31 cellular contexts compared by ENCODE assay signal in genomic region chr18:54690198-54690597, GRCh38.
DNase-seq lines count a peak whose midpoint lies in the region; ATAC-seq and TF ChIP-seq lines count a peak whose summit lies in the region.
"Had no signal": no experiment of that assay in that cellular context is flagged by ENCODE, and none has a peak within 500 bp of the region (broad histone marks: within the 10 kb centered on the region; RNA-seq: fewer than 3 reads in every experiment).

No MANE protein-coding gene starts in this region.

- H3K79me1 ChIP-seq in IMR-90 (ENCODE audit: low read depth in 1 of 2, low read length in 2 of 2): no peaks in the 10 kb centered on the region

- H3K27me3 ChIP-seq in IMR-90 (ENCODE audit: control insufficient read depth, insufficient read depth, low read length) (no peaks in the 10 kb centered on the region), H7 (ENCODE audit: control insufficient read depth, insufficient read depth, low read length) (no peaks in the 10 kb centered on the region)
- H3K27me3 ChIP-seq: hepatocyte had no signal

- H2AK5ac ChIP-seq in IMR-90 (ENCODE audit: low read depth, low read length): no peak overlapping the region

- peak; percentile 62; the same call in 1 of the 2 replicates for ATAC-seq in IMR-90 (ENCODE audit: low read depth)
- ATAC-seq in stimulated activated effector memory CD8-positive, alpha-beta T cell treated with anti-CD3 and anti-CD28 coated beads, Interleukin-12 subunit alpha, Interleukin-12 subunit beta, amount 100 ng/mL, for 72 hours: no peak
- ATAC-seq: GM12878; left ventricle myocardium superior; mucosa of descending colon; Right ventricle myocardium inferior; stimulated activated memory B cell treated with anti-CD40 and anti-IgM and Interleukin-4, amounts not matched to agents 10 μg/mL and 1 μg/mL and 100 μg/mL, for 72 hours had no signal

- H2BK20ac ChIP-seq in IMR-90 (ENCODE audit: low read depth, low read length): peak overlapping the region; percentile 13; the same call in 1 of the 2 replicates

- TF ChIP-seq POLR2A in IMR-90 (IDR thresholded peaks at IDR 0.05; ENCODE audit: low read depth, low read length): no peak

- H2BK15ac ChIP-seq in IMR-90 (ENCODE audit: low read depth, low read length): no peak overlapping the region

- dilution Hi-C loops in IMR-90 (cut with HindIII; ENCODE audit: low sequenced_read_pairs, unreplicated experiment): no loop called here

- no peak overlapping the region for H4K91ac ChIP-seq in IMR-90 (ENCODE audit: insufficient read depth, low read depth, low read length)

- H3K4ac ChIP-seq in IMR-90 (ENCODE audit: low read depth, low read length): no peak overlapping the region

- no peaks in the 10 kb centered on the region for H3K9me3 ChIP-seq in IMR-90 (ENCODE audit: control insufficient read depth, insufficient read depth, low read length)
- H3K9me3 ChIP-seq: mucosa of descending colon, thoracic aorta had no signal

- H3K56ac ChIP-seq in IMR-90 (ENCODE audit: extremely low read depth, insufficient read depth, low read length): no peak overlapping the region

- H3K4me3 ChIP-seq in IMR-90 (ENCODE audit: insufficient read depth, low read depth, low read length): peak overlapping the region; percentile 23; the same call in 1 of the 2 replicates
- no peak overlapping the region for H3K4me3 ChIP-seq in H7 (ENCODE audit: insufficient read depth, low read depth, low read length)
- H3K4me3 ChIP-seq: GM12878, hepatocyte, mucosa of descending colon, thoracic aorta had no signal

- H3K4me1 ChIP-seq in IMR-90 (ENCODE audit: control insufficient read depth, insufficient read depth, low read length): no peaks in the 10 kb centered on the region

- peak overlapping the region; percentile 41 for H2BK5ac ChIP-seq in IMR-90 (ENCODE audit: low read depth, low read length, poor library complexity, severe bottlenecking)

- no peak overlapping the region for H2AFZ ChIP-seq in IMR-90 (replicated peaks; ENCODE audit: low read length, poor library complexity)
- H2AFZ ChIP-seq: hepatocyte had no signal

- H3K4me2 ChIP-seq in IMR-90 (ENCODE audit: low read depth, low read length): peak overlapping the region; percentile 76
- H3K4me2 ChIP-seq: hepatocyte had no signal

- H2BK120ac ChIP-seq in IMR-90 (ENCODE audit: low read depth, low read length): no peak overlapping the region

- CTCF ChIA-PET in IMR-90 (lab: Yijun Ruan, JAX): interaction anchor here (3.2 kb wide), 1 partner anchor 11 kb away, joined by 11 read pairs; no protein-coding TSS in a partner anchor

- H4K20me1 ChIP-seq in IMR-90 (ENCODE audit: insufficient read depth, low read length): no peaks in the 10 kb centered on the region

- no peak overlapping the region for H3K18ac ChIP-seq in IMR-90 (ENCODE audit: low read depth, low read length)

- BruUV-seq in IMR-90 (replicated peaks; lab: Mats Ljungman, UMichigan): no TSS peak

- no peaks in the 10 kb centered on the region for H3K36me3 Mint-ChIP-seq in stimulated activated effector memory CD8-positive, alpha-beta T cell treated with anti-CD3 and anti-CD28 coated beads, Interleukin-12 subunit alpha, Interleukin-12 subunit beta, amount 100 ng/mL, for 72 hours
- H3K36me3 Mint-ChIP-seq: immature natural killer cell; stimulated activated memory B cell treated with anti-CD40 and anti-IgM and Interleukin-4, amounts not matched to agents 10 μg/mL and 1 μg/mL and 100 μg/mL, for 72 hours had no signal

- H3K27ac ChIP-seq in IMR-90 (ENCODE audit: insufficient read depth, low read length): no peak overlapping the region
- H3K27ac ChIP-seq: hepatocyte, thoracic aorta had no signal

- intact Hi-C loops in IMR-90 (cut with micrococcal nuclease): loop anchor here (5.0 kb wide), 1 partner anchor 87 kb away; no protein-coding TSS in a partner anchor

- H3K14ac ChIP-seq in IMR-90 (replicated peaks; ENCODE audit: low read depth, low read length): 0 out of 2 replicates have a peak overlapping the region, but pooled peaks have one; percentile 5

- in situ Hi-C loops in IMR-90 (cut with MboI; ENCODE audit: low sequenced_read_pairs): loop anchor here (25.0 kb wide), 1 partner anchor 522 kb away; no protein-coding TSS in a partner anchor

- H3K9me1 ChIP-seq in IMR-90 (ENCODE audit: insufficient read depth, low read length): no peaks in the 10 kb centered on the region

- no peak overlapping the region for H3K9ac ChIP-seq in IMR-90 (ENCODE audit: low read depth, low read length)

- H3K4me3 Mint-ChIP-seq in stimulated activated effector memory CD8-positive, alpha-beta T cell treated with anti-CD3 and anti-CD28 coated beads, Interleukin-12 subunit alpha, Interleukin-12 subunit beta, amount 100 ng/mL, for 72 hours: no peak overlapping the region
- H3K4me3 Mint-ChIP-seq: activated T-cell treated with anti-CD3 and anti-CD28 coated beads, Interleukin-2, amount 50 U/mL, for 24 hours; endodermal cell; immature natural killer cell; nephron progenitor cell; stimulated activated memory B cell treated with anti-CD40 and anti-IgM and Interleukin-4, amounts not matched to agents 10 μg/mL and 1 μg/mL and 100 μg/mL, for 72 hours had no signal

- peak; percentile 73 for DNase-seq in IMR-90
- peak; percentile 41 for DNase-seq in astrocyte of the hippocampus (ENCODE audit: low read depth, low spot score)
- peak; percentile 72 for DNase-seq in fibroblast of peridontal ligament (ENCODE audit: extremely low read depth)
- DNase-seq in OCI-M2 (lab: John Stamatoyannopoulos, UW; ENCODE audit: unreplicated experiment): no peak
- DNase-seq in H7: no peak
- no peak for DNase-seq in dermis blood vessel endothelial cell
- DNase-seq in stimulated activated effector memory CD8-positive, alpha-beta T cell treated with anti-CD3 and anti-CD28 coated beads, Interleukin-12 subunit alpha, Interleukin-12 subunit beta, amount 100 ng/mL, for 72 hours (ENCODE audit: low spot score in 2 of 2): no peak
- DNase-seq: activated CD4-positive, alpha-beta T cell treated with anti-CD3 and anti-CD28 coated beads for 1 hour; activated CD8-positive, alpha-beta memory T cell treated with anti-CD3 and anti-CD28 coated beads for 24 hours; activated naive CD4-positive, alpha-beta T cell treated with Interleukin-2 at 50 U/mL for 16 hours; activated T-cell treated with anti-CD3 and anti-CD28 coated beads, Interleukin-2, amount 50 U/mL, for 24 hours; AML-193; cerebellar nuclear complex; endodermal cell; foreskin melanocyte; immature natural killer cell; left ventricle myocardium superior; mucosa of descending colon; NCI-H1048; NCI-H187; NCI-H226; NCI-H82; nephron progenitor cell; posterior cingulate gyrus; stimulated activated CD4-positive, alpha-beta T cell treated with anti-CD3 and anti-CD28 coated beads, Interleukin-2, amount 100 ng/mL, for 24 hours; SW 1271 had no signal

- no peak overlapping the region for H2AK9ac ChIP-seq in IMR-90 (replicated peaks; ENCODE audit: low read depth, low read length, poor library complexity)

- H3K36me3 ChIP-seq in IMR-90 (ENCODE audit: control insufficient read depth, insufficient read depth, low read length) (no peaks in the 10 kb centered on the region), H7 (replicated peaks; ENCODE audit: control insufficient read depth, insufficient read depth, low read length) (no peaks in the 10 kb centered on the region)
- H3K36me3 ChIP-seq: thoracic aorta had no signal

- no peaks in the 10 kb centered on the region for H3K9me3 Mint-ChIP-seq in stimulated activated effector memory CD8-positive, alpha-beta T cell treated with anti-CD3 and anti-CD28 coated beads, Interleukin-12 subunit alpha, Interleukin-12 subunit beta, amount 100 ng/mL, for 72 hours
- H3K9me3 Mint-ChIP-seq: endodermal cell had no signal

- no peak for TF ChIP-seq CTCF in IMR-90 (conservative IDR thresholded peaks at IDR 0.05; ENCODE audit: low read depth, low read length)

- 0 out of 2 replicates have a peak overlapping the region, but pooled peaks have one; percentile 20 for H4K5ac ChIP-seq in IMR-90 (ENCODE audit: low read depth, low read length)

- no peaks in the 10 kb centered on the region for H3K4me1 Mint-ChIP-seq in stimulated activated effector memory CD8-positive, alpha-beta T cell treated with anti-CD3 and anti-CD28 coated beads, Interleukin-12 subunit alpha, Interleukin-12 subunit beta, amount 100 ng/mL, for 72 hours
- H3K4me1 Mint-ChIP-seq: endodermal cell; stimulated activated memory B cell treated with anti-CD40 and anti-IgM and Interleukin-4, amounts not matched to agents 10 μg/mL and 1 μg/mL and 100 μg/mL, for 72 hours had no signal

- no peak for TF ChIP-seq RAD21 in IMR-90 (IDR thresholded peaks at IDR 0.05; ENCODE audit: low read length)

- H3K23ac ChIP-seq in IMR-90 (ENCODE audit: low read depth, low read length): no peak overlapping the region

- no peak overlapping the region for H3K27ac Mint-ChIP-seq in stimulated activated effector memory CD8-positive, alpha-beta T cell treated with anti-CD3 and anti-CD28 coated beads, Interleukin-12 subunit alpha, Interleukin-12 subunit beta, amount 100 ng/mL, for 72 hours
- H3K27ac Mint-ChIP-seq: activated T-cell treated with anti-CD3 and anti-CD28 coated beads, Interleukin-2, amount 50 U/mL, for 24 hours; endodermal cell; immature natural killer cell; nephron progenitor cell; stimulated activated memory B cell treated with anti-CD40 and anti-IgM and Interleukin-4, amounts not matched to agents 10 μg/mL and 1 μg/mL and 100 μg/mL, for 72 hours had no signal

- no CpG with 5 or more reads among the region's 5 CpGs for WGBS in IMR-90 (ENCODE audit: extremely low coverage in 2 of 2, insufficient read length in 1 of 2), 2 experiments

- POLR2A ChIA-PET in IMR-90 (lab: Charles Lee; ENCODE audit: unreplicated experiment): interaction anchor here (0.5 kb wide), 1 partner anchor 162 kb away, joined by 3 read pairs; no protein-coding TSS in a partner anchor

- H4K8ac ChIP-seq in IMR-90 (ENCODE audit: low read depth in 2 of 2, low read length in 2 of 2): no peak overlapping the region

TF ChIP-seq in IMR-90, 13 proteins besides CTCF, POLR2A, EP300 and RAD21:
- TF ChIP-seq MXI1 (IDR thresholded peaks at IDR 0.05; ENCODE audit: borderline replicate concordance, low read depth, low read length) (no peak), ELK1 (IDR thresholded peaks at IDR 0.05; ENCODE audit: borderline replicate concordance, low read depth, low read length) (no peak), CHD1 (IDR thresholded peaks at IDR 0.05; ENCODE audit: low read depth, low read length) (no peak), MAZ (IDR thresholded peaks at IDR 0.05; ENCODE audit: borderline replicate concordance, low read depth, low read length) (no peak), BHLHE40 (IDR thresholded peaks at IDR 0.05; ENCODE audit: low read depth, low read length) (no peak)

Comparison
In these comparisons a context has a peak if more than half of its experiments do, and no peak if none do; other contexts are left out.
1. DNase-seq: peak in IMR-90 (single experiment), astrocyte of the hippocampus (single experiment) and fibroblast of peridontal ligament (single experiment); none in OCI-M2 (single experiment), H7 (single experiment), dermis blood vessel endothelial cell (single experiment) and stimulated activated effector memory CD8-positive, alpha-beta T cell treated with anti-CD3 and anti-CD28 coated beads, Interleukin-12 subunit alpha, Interleukin-12 subunit beta, amount 100 ng/mL, for 72 hours (0 of 2).